In genomic region chr7:6238309-6238925, GRCh38 we compare ENCODE assay signal across 1 cellular context.
TF ChIP-seq lines count a peak whose summit lies in the region.

No MANE protein-coding gene starts in this region.

TF ChIP-seq in HepG2, 621 proteins besides CTCF, POLR2A, EP300 and RAD21 (continued from another document):
- TF ChIP-seq SNAPC4 (CRISPR knock-in tag; IDR thresholded peaks at IDR 0.05) (no peak), NPAS2 (CRISPR knock-in tag; IDR thresholded peaks at IDR 0.05; ENCODE audit: borderline replicate concordance) (no peak), ZNF660 (CRISPR knock-in tag; IDR thresholded peaks at IDR 0.05; ENCODE audit: borderline replicate concordance, low read depth) (no peak), ARID5B (CRISPR knock-in tag; IDR thresholded peaks at IDR 0.05) (peak; percentile 96), CERS6 (CRISPR knock-in tag; IDR thresholded peaks at IDR 0.05) (no peak), ZNF343 (CRISPR knock-in tag; IDR thresholded peaks at IDR 0.05) (no peak), ZNF710 (CRISPR knock-in tag; IDR thresholded peaks at IDR 0.05; ENCODE audit: borderline replicate concordance) (no peak), FOSL2 (CRISPR knock-in tag; IDR thresholded peaks at IDR 0.05) (0 out of 2 replicates have a peak, but pooled peaks have one; percentile 11), PPARG (CRISPR knock-in tag; conservative IDR thresholded peaks at IDR 0.05) (peak; percentile 53; the same call in 1 of the 2 replicates), ZNF724P (CRISPR knock-in tag; IDR thresholded peaks at IDR 0.05; ENCODE audit: borderline replicate concordance) (no peak)
